ENCODE assay signal across 1 cellular context in the genomic region with DNA sequence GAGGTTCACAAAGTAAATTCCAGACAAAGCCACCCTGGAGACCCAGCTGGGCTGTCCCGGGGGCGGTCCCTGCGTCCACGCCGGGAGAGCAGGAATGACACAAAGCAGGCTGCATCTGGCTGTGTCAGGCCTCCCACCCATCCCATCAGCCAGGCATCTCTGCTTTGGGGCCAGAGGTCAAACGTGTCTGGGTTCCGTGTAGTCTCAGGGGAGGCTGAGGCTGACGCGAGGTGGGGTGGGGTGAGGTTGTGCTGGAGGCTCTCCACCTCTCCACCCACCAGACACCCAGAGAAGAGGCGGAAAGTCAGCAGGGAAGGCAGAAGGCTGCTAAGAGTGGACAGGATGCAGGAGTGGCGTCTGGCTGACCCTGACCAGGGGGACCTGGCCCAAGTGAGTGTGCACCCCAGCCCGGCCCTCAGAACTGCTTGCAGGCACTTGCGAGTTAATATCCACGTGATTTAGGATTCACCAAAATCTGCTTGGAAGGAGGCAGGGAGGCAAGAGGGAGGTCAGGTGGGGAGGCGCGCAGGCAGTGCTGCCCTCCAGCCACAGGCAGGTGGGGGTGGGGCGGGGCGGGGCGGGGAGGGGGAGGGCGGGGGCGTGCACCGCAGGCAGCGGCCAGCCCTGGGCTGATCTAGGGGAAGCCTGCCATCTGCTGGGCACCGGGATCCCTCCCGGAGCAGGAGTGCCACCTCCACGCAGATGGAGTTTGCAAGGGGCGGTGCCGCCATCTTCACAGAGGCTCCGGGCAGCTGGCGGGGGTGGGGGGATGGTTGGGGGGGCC.
TF ChIP-seq lines count a peak whose summit lies in the region.

No MANE protein-coding gene starts in this region.

TF ChIP-seq in HepG2, 621 proteins besides CTCF, POLR2A, EP300 and RAD21 (continued from another document and continues in another):
- TF ChIP-seq ZNF740 (CRISPR knock-in tag; IDR thresholded peaks at IDR 0.05), result no peak
- TF ChIP-seq, protein P1, sequence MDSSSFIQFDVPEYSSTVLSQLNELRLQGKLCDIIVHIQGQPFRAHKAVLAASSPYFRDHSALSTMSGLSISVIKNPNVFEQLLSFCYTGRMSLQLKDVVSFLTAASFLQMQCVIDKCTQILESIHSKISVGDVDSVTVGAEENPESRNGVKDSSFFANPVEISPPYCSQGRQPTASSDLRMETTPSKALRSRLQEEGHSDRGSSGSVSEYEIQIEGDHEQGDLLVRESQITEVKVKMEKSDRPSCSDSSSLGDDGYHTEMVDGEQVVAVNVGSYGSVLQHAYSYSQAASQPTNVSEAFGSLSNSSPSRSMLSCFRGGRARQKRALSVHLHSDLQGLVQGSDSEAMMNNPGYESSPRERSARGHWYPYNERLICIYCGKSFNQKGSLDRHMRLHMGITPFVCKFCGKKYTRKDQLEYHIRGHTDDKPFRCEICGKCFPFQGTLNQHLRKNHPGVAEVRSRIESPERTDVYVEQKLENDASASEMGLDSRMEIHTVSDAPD (CRISPR knock-in tag; IDR thresholded peaks at IDR 0.05), result no peak
- no peak for TF ChIP-seq U2AF2 (IDR thresholded peaks at IDR 0.05; ENCODE audit: low read depth, low read length)
- TF ChIP-seq GFI1 (CRISPR knock-in tag; IDR thresholded peaks at IDR 0.05; ENCODE audit: borderline replicate concordance), result no peak
- no peak for TF ChIP-seq ZNF460 (CRISPR knock-in tag; IDR thresholded peaks at IDR 0.05; ENCODE audit: borderline replicate concordance)
- TF ChIP-seq ONECUT2 (CRISPR knock-in tag; IDR thresholded peaks at IDR 0.05), result no peak
- TF ChIP-seq AGO2 (optimal IDR thresholded peaks at IDR 0.05; ENCODE audit: low read depth, low read length), result peak; percentile 75
- no peak for TF ChIP-seq ZNF230 (CRISPR knock-in tag; IDR thresholded peaks at IDR 0.05)
- no peak; the same call in 1 of the 2 replicates for TF ChIP-seq ZBTB2 (CRISPR knock-in tag; IDR thresholded peaks at IDR 0.05; ENCODE audit: low read depth)
- TF ChIP-seq, protein P2, sequence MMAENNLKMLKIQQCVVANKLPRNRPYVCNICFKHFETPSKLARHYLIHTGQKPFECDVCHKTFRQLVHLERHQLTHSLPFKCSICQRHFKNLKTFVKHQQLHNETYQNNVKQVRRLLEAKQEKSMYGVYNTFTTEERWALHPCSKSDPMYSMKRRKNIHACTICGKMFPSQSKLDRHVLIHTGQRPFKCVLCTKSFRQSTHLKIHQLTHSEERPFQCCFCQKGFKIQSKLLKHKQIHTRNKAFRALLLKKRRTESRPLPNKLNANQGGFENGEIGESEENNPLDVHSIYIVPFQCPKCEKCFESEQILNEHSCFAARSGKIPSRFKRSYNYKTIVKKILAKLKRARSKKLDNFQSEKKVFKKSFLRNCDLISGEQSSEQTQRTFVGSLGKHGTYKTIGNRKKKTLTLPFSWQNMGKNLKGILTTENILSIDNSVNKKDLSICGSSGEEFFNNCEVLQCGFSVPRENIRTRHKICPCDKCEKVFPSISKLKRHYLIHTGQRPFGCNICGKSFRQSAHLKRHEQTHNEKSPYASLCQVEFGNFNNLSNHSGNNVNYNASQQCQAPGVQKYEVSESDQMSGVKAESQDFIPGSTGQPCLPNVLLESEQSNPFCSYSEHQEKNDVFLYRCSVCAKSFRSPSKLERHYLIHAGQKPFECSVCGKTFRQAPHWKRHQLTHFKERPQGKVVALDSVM (CRISPR knock-in tag; IDR thresholded peaks at IDR 0.05), result peak; percentile 96
- TF ChIP-seq SAFB2 (CRISPR knock-in tag; IDR thresholded peaks at IDR 0.05; ENCODE audit: borderline replicate concordance, low read depth), result no peak; the same call in 1 of the 2 replicates
- TF ChIP-seq SIX1 (CRISPR knock-in tag; IDR thresholded peaks at IDR 0.05; ENCODE audit: borderline replicate concordance), result no peak
- TF ChIP-seq, protein P3, sequence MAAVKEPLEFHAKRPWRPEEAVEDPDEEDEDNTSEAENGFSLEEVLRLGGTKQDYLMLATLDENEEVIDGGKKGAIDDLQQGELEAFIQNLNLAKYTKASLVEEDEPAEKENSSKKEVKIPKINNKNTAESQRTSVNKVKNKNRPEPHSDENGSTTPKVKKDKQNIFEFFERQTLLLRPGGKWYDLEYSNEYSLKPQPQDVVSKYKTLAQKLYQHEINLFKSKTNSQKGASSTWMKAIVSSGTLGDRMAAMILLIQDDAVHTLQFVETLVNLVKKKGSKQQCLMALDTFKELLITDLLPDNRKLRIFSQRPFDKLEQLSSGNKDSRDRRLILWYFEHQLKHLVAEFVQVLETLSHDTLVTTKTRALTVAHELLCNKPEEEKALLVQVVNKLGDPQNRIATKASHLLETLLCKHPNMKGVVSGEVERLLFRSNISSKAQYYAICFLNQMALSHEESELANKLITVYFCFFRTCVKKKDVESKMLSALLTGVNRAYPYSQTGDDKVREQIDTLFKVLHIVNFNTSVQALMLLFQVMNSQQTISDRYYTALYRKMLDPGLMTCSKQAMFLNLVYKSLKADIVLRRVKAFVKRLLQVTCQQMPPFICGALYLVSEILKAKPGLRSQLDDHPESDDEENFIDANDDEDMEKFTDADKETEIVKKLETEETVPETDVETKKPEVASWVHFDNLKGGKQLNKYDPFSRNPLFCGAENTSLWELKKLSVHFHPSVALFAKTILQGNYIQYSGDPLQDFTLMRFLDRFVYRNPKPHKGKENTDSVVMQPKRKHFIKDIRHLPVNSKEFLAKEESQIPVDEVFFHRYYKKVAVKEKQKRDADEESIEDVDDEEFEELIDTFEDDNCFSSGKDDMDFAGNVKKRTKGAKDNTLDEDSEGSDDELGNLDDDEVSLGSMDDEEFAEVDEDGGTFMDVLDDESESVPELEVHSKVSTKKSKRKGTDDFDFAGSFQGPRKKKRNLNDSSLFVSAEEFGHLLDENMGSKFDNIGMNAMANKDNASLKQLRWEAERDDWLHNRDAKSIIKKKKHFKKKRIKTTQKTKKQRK (IDR thresholded peaks at IDR 0.05; ENCODE audit: low read length), result no peak
- no peak for TF ChIP-seq PITX1 (CRISPR knock-in tag; IDR thresholded peaks at IDR 0.05)
- TF ChIP-seq, protein P4, sequence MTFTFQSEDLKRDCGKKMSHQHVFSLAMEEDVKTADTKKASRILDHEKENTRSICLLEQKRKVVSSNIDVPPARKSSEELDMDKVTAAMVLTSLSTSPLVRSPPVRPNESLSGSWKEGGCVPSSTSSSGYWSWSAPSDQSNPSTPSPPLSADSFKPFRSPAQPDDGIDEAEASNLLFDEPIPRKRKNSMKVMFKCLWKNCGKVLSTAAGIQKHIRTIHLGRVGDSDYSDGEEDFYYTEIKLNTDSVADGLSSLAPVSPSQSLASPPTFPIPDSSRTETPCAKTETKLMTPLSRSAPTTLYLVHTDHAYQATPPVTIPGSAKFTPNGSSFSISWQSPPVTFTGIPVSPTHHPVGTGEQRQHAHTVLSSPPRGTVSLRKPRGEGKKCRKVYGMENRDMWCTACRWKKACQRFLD (CRISPR knock-in tag; IDR thresholded peaks at IDR 0.05; ENCODE audit: borderline replicate concordance), result no peak
- TF ChIP-seq SAP130 (CRISPR knock-in tag; IDR thresholded peaks at IDR 0.05; ENCODE audit: low read depth), result no peak; the same call in 1 of the 2 replicates
- no peak; the same call in 1 of the 2 replicates for TF ChIP-seq ZNF891 (CRISPR knock-in tag; IDR thresholded peaks at IDR 0.05)
- TF ChIP-seq HOXA7 (CRISPR knock-in tag; IDR thresholded peaks at IDR 0.05), result no peak
- TF ChIP-seq ZNF788 (CRISPR knock-in tag; IDR thresholded peaks at IDR 0.05; ENCODE audit: borderline replicate concordance), result peak; percentile 62; the same call in 1 of the 2 replicates
- TF ChIP-seq PPARG (CRISPR knock-in tag; conservative IDR thresholded peaks at IDR 0.05), result no peak
- TF ChIP-seq, protein P5, sequence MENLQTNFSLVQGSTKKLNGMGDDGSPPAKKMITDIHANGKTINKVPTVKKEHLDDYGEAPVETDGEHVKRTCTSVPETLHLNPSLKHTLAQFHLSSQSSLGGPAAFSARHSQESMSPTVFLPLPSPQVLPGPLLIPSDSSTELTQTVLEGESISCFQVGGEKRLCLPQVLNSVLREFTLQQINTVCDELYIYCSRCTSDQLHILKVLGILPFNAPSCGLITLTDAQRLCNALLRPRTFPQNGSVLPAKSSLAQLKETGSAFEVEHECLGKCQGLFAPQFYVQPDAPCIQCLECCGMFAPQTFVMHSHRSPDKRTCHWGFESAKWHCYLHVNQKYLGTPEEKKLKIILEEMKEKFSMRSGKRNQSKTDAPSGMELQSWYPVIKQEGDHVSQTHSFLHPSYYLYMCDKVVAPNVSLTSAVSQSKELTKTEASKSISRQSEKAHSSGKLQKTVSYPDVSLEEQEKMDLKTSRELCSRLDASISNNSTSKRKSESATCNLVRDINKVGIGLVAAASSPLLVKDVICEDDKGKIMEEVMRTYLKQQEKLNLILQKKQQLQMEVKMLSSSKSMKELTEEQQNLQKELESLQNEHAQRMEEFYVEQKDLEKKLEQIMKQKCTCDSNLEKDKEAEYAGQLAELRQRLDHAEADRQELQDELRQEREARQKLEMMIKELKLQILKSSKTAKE (CRISPR knock-in tag; IDR thresholded peaks at IDR 0.05; ENCODE audit: borderline replicate concordance), result no peak
- no peak for TF ChIP-seq MAFG (CRISPR knock-in tag; IDR thresholded peaks at IDR 0.05)
- TF ChIP-seq CCDC6 (CRISPR knock-in tag; IDR thresholded peaks at IDR 0.05), result no peak; the same call in 1 of the 2 replicates
- no peak for TF ChIP-seq ZFYVE20 (CRISPR knock-in tag; IDR thresholded peaks at IDR 0.05; ENCODE audit: borderline replicate concordance, low read depth)
- TF ChIP-seq SETDB1 (CRISPR knock-in tag; IDR thresholded peaks at IDR 0.05; ENCODE audit: borderline replicate concordance), result no peak
- no peak for TF ChIP-seq ZNF333 (CRISPR knock-in tag; IDR thresholded peaks at IDR 0.05; ENCODE audit: borderline replicate concordance)
- 0 out of 2 replicates have a peak, but pooled peaks have one; percentile 56 for TF ChIP-seq ZNF33B (CRISPR knock-in tag; IDR thresholded peaks at IDR 0.05)
- TF ChIP-seq ZNF747 (CRISPR knock-in tag; IDR thresholded peaks at IDR 0.05; ENCODE audit: borderline replicate concordance), result no peak
- TF ChIP-seq TCF12 (IDR thresholded peaks at IDR 0.05), result no peak
- TF ChIP-seq TCF12 (CRISPR knock-in tag; IDR thresholded peaks at IDR 0.05), result no peak
- 0 out of 2 replicates have a peak, but pooled peaks have one; percentile 17 for TF ChIP-seq ESRRA (CRISPR knock-in tag; IDR thresholded peaks at IDR 0.05; ENCODE audit: low read depth)
- no peak for TF ChIP-seq ZBTB3 (CRISPR knock-in tag; IDR thresholded peaks at IDR 0.05; ENCODE audit: borderline replicate concordance, low read depth)
- TF ChIP-seq ZNF20 (CRISPR knock-in tag; IDR thresholded peaks at IDR 0.05), result no peak
- TF ChIP-seq ZNF777 (CRISPR knock-in tag; IDR thresholded peaks at IDR 0.05), result no peak
- TF ChIP-seq ZNF30 (CRISPR knock-in tag; IDR thresholded peaks at IDR 0.05), result no peak
- TF ChIP-seq KLF9 (CRISPR knock-in tag; IDR thresholded peaks at IDR 0.05; ENCODE audit: low read depth), result no peak
- TF ChIP-seq ZNF234 (CRISPR knock-in tag; conservative IDR thresholded peaks at IDR 0.05), result no peak
- TF ChIP-seq PHF21A (CRISPR knock-in tag; IDR thresholded peaks at IDR 0.05), result no peak
- TF ChIP-seq, protein P6, sequence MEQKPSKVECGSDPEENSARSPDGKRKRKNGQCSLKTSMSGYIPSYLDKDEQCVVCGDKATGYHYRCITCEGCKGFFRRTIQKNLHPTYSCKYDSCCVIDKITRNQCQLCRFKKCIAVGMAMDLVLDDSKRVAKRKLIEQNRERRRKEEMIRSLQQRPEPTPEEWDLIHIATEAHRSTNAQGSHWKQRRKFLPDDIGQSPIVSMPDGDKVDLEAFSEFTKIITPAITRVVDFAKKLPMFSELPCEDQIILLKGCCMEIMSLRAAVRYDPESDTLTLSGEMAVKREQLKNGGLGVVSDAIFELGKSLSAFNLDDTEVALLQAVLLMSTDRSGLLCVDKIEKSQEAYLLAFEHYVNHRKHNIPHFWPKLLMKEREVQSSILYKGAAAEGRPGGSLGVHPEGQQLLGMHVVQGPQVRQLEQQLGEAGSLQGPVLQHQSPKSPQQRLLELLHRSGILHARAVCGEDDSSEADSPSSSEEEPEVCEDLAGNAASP (CRISPR knock-in tag; IDR thresholded peaks at IDR 0.05; ENCODE audit: borderline replicate concordance), result no peak
- TF ChIP-seq TARDBP (CRISPR knock-in tag; IDR thresholded peaks at IDR 0.05), result no peak
- TF ChIP-seq ZNF34 (CRISPR knock-in tag; IDR thresholded peaks at IDR 0.05; ENCODE audit: borderline replicate concordance), result no peak
- TF ChIP-seq, protein P7, sequence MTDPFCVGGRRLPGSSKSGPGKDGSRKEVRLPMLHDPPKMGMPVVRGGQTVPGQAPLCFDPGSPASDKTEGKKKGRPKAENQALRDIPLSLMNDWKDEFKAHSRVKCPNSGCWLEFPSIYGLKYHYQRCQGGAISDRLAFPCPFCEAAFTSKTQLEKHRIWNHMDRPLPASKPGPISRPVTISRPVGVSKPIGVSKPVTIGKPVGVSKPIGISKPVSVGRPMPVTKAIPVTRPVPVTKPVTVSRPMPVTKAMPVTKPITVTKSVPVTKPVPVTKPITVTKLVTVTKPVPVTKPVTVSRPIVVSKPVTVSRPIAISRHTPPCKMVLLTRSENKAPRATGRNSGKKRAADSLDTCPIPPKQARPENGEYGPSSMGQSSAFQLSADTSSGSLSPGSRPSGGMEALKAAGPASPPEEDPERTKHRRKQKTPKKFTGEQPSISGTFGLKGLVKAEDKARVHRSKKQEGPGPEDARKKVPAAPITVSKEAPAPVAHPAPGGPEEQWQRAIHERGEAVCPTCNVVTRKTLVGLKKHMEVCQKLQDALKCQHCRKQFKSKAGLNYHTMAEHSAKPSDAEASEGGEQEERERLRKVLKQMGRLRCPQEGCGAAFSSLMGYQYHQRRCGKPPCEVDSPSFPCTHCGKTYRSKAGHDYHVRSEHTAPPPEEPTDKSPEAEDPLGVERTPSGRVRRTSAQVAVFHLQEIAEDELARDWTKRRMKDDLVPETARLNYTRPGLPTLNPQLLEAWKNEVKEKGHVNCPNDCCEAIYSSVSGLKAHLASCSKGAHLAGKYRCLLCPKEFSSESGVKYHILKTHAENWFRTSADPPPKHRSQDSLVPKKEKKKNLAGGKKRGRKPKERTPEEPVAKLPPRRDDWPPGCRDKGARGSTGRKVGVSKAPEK (CRISPR knock-in tag; IDR thresholded peaks at IDR 0.05; ENCODE audit: borderline replicate concordance), result no peak
- TF ChIP-seq ZNF546 (CRISPR knock-in tag; conservative IDR thresholded peaks at IDR 0.05), result no peak; the same call in 1 of the 2 replicates
- no peak for TF ChIP-seq ZNF83 (CRISPR knock-in tag; IDR thresholded peaks at IDR 0.05; ENCODE audit: borderline replicate concordance)
- peak; percentile 45 for TF ChIP-seq REPIN1 (CRISPR knock-in tag; IDR thresholded peaks at IDR 0.05; ENCODE audit: borderline replicate concordance, low read depth)
- no peak for TF ChIP-seq CEBPB (IDR thresholded peaks at IDR 0.05; ENCODE audit: borderline replicate concordance, low read depth, low read length)
